In genomic region chr7:100503350-100503735, GRCh38 we compare ENCODE assay signal across 13 cellular contexts. TPM values are rescaled to one million over a fixed set of nuclear protein-coding genes. Genes with fewer than 3 reads are reported as not detected.
A peak's percentile ranks its signal among the peaks of the same experiment; 100 is the strongest.
DNase-seq lines count a peak whose midpoint lies in the region; ATAC-seq and TF ChIP-seq lines count a peak whose summit lies in the region.
"Had no signal": no experiment of that assay in that cellular context is flagged by ENCODE, and none has a peak within 500 bp of the region (broad histone marks: within the 10 kb centered on the region; RNA-seq: fewer than 3 reads in every experiment).

No MANE protein-coding gene starts in this region.

- no peak overlapping the region for H3K4me3 ChIP-seq in choroid plexus epithelial cell (ENCODE audit: low read depth, low read length)
- H3K4me3 ChIP-seq: BLaER1, GM12878 had no signal

- DNase-seq in EH (ENCODE audit: low read depth) = peak; percentile 65
- DNase-seq in NCI-H226 = peak; percentile 93
- peak; percentile 77 for DNase-seq in choroid plexus epithelial cell (ENCODE audit: low read depth)
- peak; percentile 15 for DNase-seq in myocyte (ENCODE audit: low read depth)
- DNase-seq in NCI-H187 (lab: John Stamatoyannopoulos, UW) = no peak
- DNase-seq in DMS 273 treated with DMSO at 0.1 percent for 48 hours (lab: John Stamatoyannopoulos, UW) = no peak
- no peak for DNase-seq in activated naive CD4-positive, alpha-beta T cell treated with Interleukin-2 at 50 U/mL for 16 hours
- DNase-seq: activated gamma-delta T cell treated with Interleukin-2 at 50 U/mL for 16 hours, glutamatergic neuron, NCI-H1048 had no signal

- ATAC-seq in GM21423 (IDR thresholded peaks at IDR 0.05; ENCODE audit: unreplicated experiment) = no peak

- no peak for TF ChIP-seq CTCF in choroid plexus epithelial cell (conservative IDR thresholded peaks at IDR 0.05; ENCODE audit: low read depth, low read length)

RNA-seq across cellular contexts. Expression of gene NYAP1, which starts 19.6 kb away (rescaled TPM):
- total RNA-seq in myocyte = 0.05 TPM in 1 of 2 replicates, not detected in the other
- 0.06 TPM for polyA plus RNA-seq in myocyte (2012)

RNA-seq across cellular contexts. Expression of gene TSC22D4, which starts 24.3 kb away (rescaled TPM):
- total RNA-seq in myocyte = 32.9 and 34.6 TPM in 2 replicates
- 24.5 TPM for polyA plus RNA-seq in myocyte (2012)

RNA-seq across cellular contexts. Expression of gene AGFG2, which starts 35.7 kb away (rescaled TPM):
- 10.5 and 11.7 TPM in 2 replicates for total RNA-seq in myocyte
- 7.3 TPM for polyA plus RNA-seq in myocyte (2012)

RNA-seq across cellular contexts. Expression of gene SPACDR, which starts 39.3 kb away (rescaled TPM):
- 0.31 and 0.48 TPM in 2 replicates for total RNA-seq in myocyte
- 0.55 TPM for polyA plus RNA-seq in myocyte (2012)

Comparison
In these comparisons a context has a peak if more than half of its experiments do, and no peak if none do; other contexts are left out.
1. DNase-seq: peak in EH (single experiment), NCI-H226 (single experiment), choroid plexus epithelial cell (single experiment) and myocyte (single experiment); none in NCI-H187 (0 of 2), DMS 273 treated with DMSO at 0.1 percent for 48 hours (single experiment) and activated naive CD4-positive, alpha-beta T cell treated with Interleukin-2 at 50 U/mL for 16 hours (single experiment).